3 cellular contexts compared by ENCODE assay signal in genomic region chr1:202934755-202935154, GRCh38.
TF ChIP-seq lines count a peak whose summit lies in the region.

No MANE protein-coding gene starts in this region.

TF ChIP-seq in SK-N-SH, 30 proteins besides CTCF, POLR2A, EP300 and RAD21 (continued from another document):
- peak; percentile 84 for TF ChIP-seq REST (IDR thresholded peaks at IDR 0.05; ENCODE audit: low read depth, low read length)
- no peak for TF ChIP-seq MAX (IDR thresholded peaks at IDR 0.05; ENCODE audit: low read depth)
- no peak for TF ChIP-seq EZH2phosphoT487 (IDR thresholded peaks at IDR 0.05; ENCODE audit: borderline replicate concordance, low read depth)
- no peak for TF ChIP-seq TEAD4 (IDR thresholded peaks at IDR 0.05; ENCODE audit: borderline replicate concordance, insufficient read depth)
- no peak for TF ChIP-seq NFIC (IDR thresholded peaks at IDR 0.05; ENCODE audit: borderline replicate concordance)
TF ChIP-seq in SK-N-SH: peak in this region for 1.

TF ChIP-seq in SK-N-SH treated with all-trans-retinoic acid at 6 μM for 48 hours, 23 proteins besides CTCF, POLR2A, EP300 and RAD21:
- TF ChIP-seq, protein P1, sequence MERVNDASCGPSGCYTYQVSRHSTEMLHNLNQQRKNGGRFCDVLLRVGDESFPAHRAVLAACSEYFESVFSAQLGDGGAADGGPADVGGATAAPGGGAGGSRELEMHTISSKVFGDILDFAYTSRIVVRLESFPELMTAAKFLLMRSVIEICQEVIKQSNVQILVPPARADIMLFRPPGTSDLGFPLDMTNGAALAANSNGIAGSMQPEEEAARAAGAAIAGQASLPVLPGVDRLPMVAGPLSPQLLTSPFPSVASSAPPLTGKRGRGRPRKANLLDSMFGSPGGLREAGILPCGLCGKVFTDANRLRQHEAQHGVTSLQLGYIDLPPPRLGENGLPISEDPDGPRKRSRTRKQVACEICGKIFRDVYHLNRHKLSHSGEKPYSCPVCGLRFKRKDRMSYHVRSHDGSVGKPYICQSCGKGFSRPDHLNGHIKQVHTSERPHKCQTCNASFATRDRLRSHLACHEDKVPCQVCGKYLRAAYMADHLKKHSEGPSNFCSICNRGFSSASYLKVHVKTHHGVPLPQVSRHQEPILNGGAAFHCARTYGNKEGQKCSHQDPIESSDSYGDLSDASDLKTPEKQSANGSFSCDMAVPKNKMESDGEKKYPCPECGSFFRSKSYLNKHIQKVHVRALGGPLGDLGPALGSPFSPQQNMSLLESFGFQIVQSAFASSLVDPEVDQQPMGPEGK (CRISPR knock-in tag; IDR thresholded peaks at IDR 0.05; ENCODE audit: borderline replicate concordance) = no peak
- TF ChIP-seq, protein P2, sequence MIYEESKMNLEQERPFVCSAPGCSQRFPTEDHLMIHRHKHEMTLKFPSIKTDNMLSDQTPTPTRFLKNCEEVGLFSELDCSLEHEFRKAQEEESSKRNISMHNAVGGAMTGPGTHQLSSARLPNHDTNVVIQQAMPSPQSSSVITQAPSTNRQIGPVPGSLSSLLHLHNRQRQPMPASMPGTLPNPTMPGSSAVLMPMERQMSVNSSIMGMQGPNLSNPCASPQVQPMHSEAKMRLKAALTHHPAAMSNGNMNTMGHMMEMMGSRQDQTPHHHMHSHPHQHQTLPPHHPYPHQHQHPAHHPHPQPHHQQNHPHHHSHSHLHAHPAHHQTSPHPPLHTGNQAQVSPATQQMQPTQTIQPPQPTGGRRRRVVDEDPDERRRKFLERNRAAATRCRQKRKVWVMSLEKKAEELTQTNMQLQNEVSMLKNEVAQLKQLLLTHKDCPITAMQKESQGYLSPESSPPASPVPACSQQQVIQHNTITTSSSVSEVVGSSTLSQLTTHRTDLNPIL (CRISPR knock-in tag; IDR thresholded peaks at IDR 0.05; ENCODE audit: low read depth) = no peak
- no peak for TF ChIP-seq ZFP3 (CRISPR knock-in tag; IDR thresholded peaks at IDR 0.05)
- no peak for TF ChIP-seq CSRNP3 (CRISPR knock-in tag; IDR thresholded peaks at IDR 0.05)
- TF ChIP-seq ZNF565 (CRISPR knock-in tag; conservative IDR thresholded peaks at IDR 0.05; ENCODE audit: low read depth) = no peak
- TF ChIP-seq OSR1 (CRISPR knock-in tag; IDR thresholded peaks at IDR 0.05) = no peak
- no peak for TF ChIP-seq ZNF70 (CRISPR knock-in tag; IDR thresholded peaks at IDR 0.05)
- no peak for TF ChIP-seq RARB (CRISPR knock-in tag; IDR thresholded peaks at IDR 0.05)
- no peak for TF ChIP-seq TCF4 (CRISPR knock-in tag; IDR thresholded peaks at IDR 0.05; ENCODE audit: borderline replicate concordance)
- no peak for TF ChIP-seq BACH2 (CRISPR knock-in tag; IDR thresholded peaks at IDR 0.05; ENCODE audit: borderline replicate concordance)
- no peak for TF ChIP-seq ESRRG (CRISPR knock-in tag; IDR thresholded peaks at IDR 0.05)
- TF ChIP-seq, protein P3, sequence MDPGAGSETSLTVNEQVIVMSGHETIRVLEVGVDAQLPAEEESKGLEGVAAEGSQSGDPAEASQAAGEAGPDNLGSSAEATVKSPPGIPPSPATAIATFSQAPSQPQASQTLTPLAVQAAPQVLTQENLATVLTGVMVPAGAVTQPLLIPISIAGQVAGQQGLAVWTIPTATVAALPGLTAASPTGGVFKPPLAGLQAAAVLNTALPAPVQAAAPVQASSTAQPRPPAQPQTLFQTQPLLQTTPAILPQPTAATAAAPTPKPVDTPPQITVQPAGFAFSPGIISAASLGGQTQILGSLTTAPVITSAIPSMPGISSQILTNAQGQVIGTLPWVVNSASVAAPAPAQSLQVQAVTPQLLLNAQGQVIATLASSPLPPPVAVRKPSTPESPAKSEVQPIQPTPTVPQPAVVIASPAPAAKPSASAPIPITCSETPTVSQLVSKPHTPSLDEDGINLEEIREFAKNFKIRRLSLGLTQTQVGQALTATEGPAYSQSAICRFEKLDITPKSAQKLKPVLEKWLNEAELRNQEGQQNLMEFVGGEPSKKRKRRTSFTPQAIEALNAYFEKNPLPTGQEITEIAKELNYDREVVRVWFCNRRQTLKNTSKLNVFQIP (CRISPR knock-in tag; IDR thresholded peaks at IDR 0.05; ENCODE audit: borderline replicate concordance, low read depth) = no peak
- TF ChIP-seq CSDC2 (CRISPR knock-in tag; IDR thresholded peaks at IDR 0.05) = no peak
- TF ChIP-seq ISL1 (CRISPR knock-in tag; IDR thresholded peaks at IDR 0.05) = no peak
- no peak for TF ChIP-seq SNAI2 (CRISPR knock-in tag; IDR thresholded peaks at IDR 0.05)
- TF ChIP-seq TSHZ2 (CRISPR knock-in tag; IDR thresholded peaks at IDR 0.05) = no peak
TF ChIP-seq in SK-N-SH treated with all-trans-retinoic acid at 6 μM for 48 hours: peak in this region for 0.

TF ChIP-seq in HEK293, 187 proteins besides CTCF, POLR2A, EP300 and RAD21 (continued from another document):
- TF ChIP-seq REST (tag by site-specific recombination; IDR thresholded peaks at IDR 0.05) = peak; percentile 76
